1 cellular context compared by ENCODE assay signal in genomic region chr1:167904641-167905040, GRCh38.
TF ChIP-seq lines count a peak whose summit lies in the region.

No MANE protein-coding gene starts in this region.

TF ChIP-seq in H1, 55 proteins besides CTCF, POLR2A, EP300 and RAD21:
- no peak for TF ChIP-seq TAF1 (IDR thresholded peaks at IDR 0.05; ENCODE audit: low read depth, low read length)
- no peak for TF ChIP-seq SRF (IDR thresholded peaks at IDR 0.05; ENCODE audit: low read depth, low read length)
- no peak for TF ChIP-seq HDAC2 (IDR thresholded peaks at IDR 0.05; ENCODE audit: borderline replicate concordance in 1 of 2, low read depth in 2 of 2, low read length in 2 of 2)
- TF ChIP-seq POLR2AphosphoS5 (IDR thresholded peaks at IDR 0.05; ENCODE audit: low read depth, low read length) = no peak
- TF ChIP-seq JUN (IDR thresholded peaks at IDR 0.05; ENCODE audit: low read depth, low read length) = no peak
- TF ChIP-seq RBBP5 (IDR thresholded peaks at IDR 0.05; ENCODE audit: borderline replicate concordance, low read depth, low read length) = no peak
- no peak for TF ChIP-seq TAF7 (optimal IDR thresholded peaks at IDR 0.05; ENCODE audit: borderline replicate concordance, low read depth, low read length)
- no peak for TF ChIP-seq EZH2 (IDR thresholded peaks at IDR 0.05; ENCODE audit: low read depth, low read length, severe bottlenecking)
- no peak for TF ChIP-seq CEBPB (IDR thresholded peaks at IDR 0.05; ENCODE audit: low read depth, low read length)
- no peak for TF ChIP-seq SIN3A (conservative IDR thresholded peaks at IDR 0.05 in 1 of 2, IDR thresholded peaks at IDR 0.05 in 1 of 2; ENCODE audit: low read depth in 1 of 2, low read length in 2 of 2)
- TF ChIP-seq JUND (IDR thresholded peaks at IDR 0.05; ENCODE audit: low read length) = no peak
- TF ChIP-seq USF2 (IDR thresholded peaks at IDR 0.05; ENCODE audit: low read length) = no peak
